In the genomic region with DNA sequence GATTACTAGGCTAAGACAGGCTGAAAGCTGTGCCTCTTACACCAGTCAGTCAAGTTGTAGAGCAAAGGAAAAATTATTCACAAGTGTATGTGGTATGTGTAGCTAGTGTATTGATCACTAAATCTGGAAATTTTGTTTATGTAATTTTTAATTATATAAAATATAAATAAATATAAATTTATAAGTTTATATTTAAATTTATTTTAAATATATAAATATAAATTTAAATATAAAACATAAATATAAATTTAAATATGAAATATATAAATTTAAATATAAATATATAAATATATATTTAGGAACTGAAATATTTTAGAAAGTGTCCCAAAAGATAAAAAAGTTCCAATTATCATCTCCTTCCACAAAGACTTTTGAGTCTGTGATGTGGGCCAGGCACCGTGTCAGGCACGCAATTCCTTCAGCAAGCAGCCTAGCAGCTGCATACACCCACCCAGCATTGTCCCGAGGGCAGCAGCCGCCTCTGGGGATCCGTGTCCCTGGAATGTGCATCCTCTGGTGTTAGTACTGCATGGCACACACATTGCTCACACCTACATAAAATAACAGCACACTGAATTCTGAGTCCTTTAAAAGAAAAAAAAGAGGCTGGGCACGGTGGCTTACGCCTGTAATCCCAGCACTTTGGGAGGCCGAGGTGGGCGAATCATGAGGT, we compare ENCODE assay signal across 23 cellular contexts.
"Had no signal": no experiment of that assay in that cellular context is flagged by ENCODE, and none has a peak within 500 bp of the region (broad histone marks: within the 10 kb centered on the region; RNA-seq: fewer than 3 reads in every experiment).

No MANE protein-coding gene starts in this region.

- DNase-seq: cerebellar nuclear complex; colonic mucosa; effector CD4-positive, alpha-beta T cell; endodermal cell; foreskin melanocyte; hippocampal formation; mesenchymal stem cell; midbrain; occipital lobe; stimulated activated CD4-positive, alpha-beta T cell treated with anti-CD3 and anti-CD28 coated beads, Interleukin-2, amount 100 ng/mL, for 24 hours; stimulated activated CD4-positive, alpha-beta T cell treated with anti-CD3 and anti-CD28 coated beads, Interleukin-4, amount 100 ng/mL, for 4 hours; stimulated activated naive B cell treated with anti-CD40 and anti-IgM and Interleukin-4, amounts not matched to agents 10 μg/mL and 1 μg/mL and 100 μg/mL, for 72 hours; stomach; substantia nigra; transverse colon had no signal

- H3K36me3 ChIP-seq: colonic mucosa, left lung, neural progenitor cell, pancreas, prostate gland, stomach, thoracic aorta, transverse colon had no signal

- H3K4me2 ChIP-seq: neural progenitor cell had no signal

- FAIRE-seq: urothelium cell line had no signal

- H3K27ac ChIP-seq: colonic mucosa, left lung, neural progenitor cell, pancreas, prostate gland, stomach, thoracic aorta, transverse colon had no signal

- H3K9me3 Mint-ChIP-seq: natural killer cell treated with Interleukin-12 subunit alpha and Interleukin-12 subunit beta and Interleukin-15 and Interleukin-18, amount 100 ng/mL, for 72 hours had no signal

- H3K4me1 Mint-ChIP-seq: endodermal cell; neural progenitor cell; stimulated activated naive B cell treated with anti-CD40 and anti-IgM and Interleukin-4, amounts not matched to agents 10 μg/mL and 1 μg/mL and 100 μg/mL, for 72 hours had no signal

- H3K27me3 Mint-ChIP-seq: stimulated activated naive B cell treated with anti-CD40 and anti-IgM and Interleukin-4, amounts not matched to agents 10 μg/mL and 1 μg/mL and 100 μg/mL, for 72 hours had no signal

- H3K4me1 ChIP-seq: colonic mucosa, left lung, neural progenitor cell, pancreas, prostate gland, stomach had no signal

- H3K9me3 ChIP-seq: colonic mucosa, pancreas, prostate gland had no signal

- H3K27ac Mint-ChIP-seq: endodermal cell; natural killer cell treated with Interleukin-12 subunit alpha and Interleukin-12 subunit beta and Interleukin-15 and Interleukin-18, amount 100 ng/mL, for 72 hours; neural progenitor cell; stimulated activated naive B cell treated with anti-CD40 and anti-IgM and Interleukin-4, amounts not matched to agents 10 μg/mL and 1 μg/mL and 100 μg/mL, for 72 hours had no signal

- H3K4me3 Mint-ChIP-seq: endodermal cell; natural killer cell treated with Interleukin-12 subunit alpha and Interleukin-12 subunit beta and Interleukin-15 and Interleukin-18, amount 100 ng/mL, for 72 hours; neural progenitor cell; stimulated activated naive B cell treated with anti-CD40 and anti-IgM and Interleukin-4, amounts not matched to agents 10 μg/mL and 1 μg/mL and 100 μg/mL, for 72 hours had no signal

- H3K9ac ChIP-seq: neural progenitor cell had no signal

- H2AFZ ChIP-seq: neural progenitor cell had no signal

- H3K27me3 ChIP-seq: colonic mucosa, left lung, neural progenitor cell, stomach had no signal

- H3K36me3 Mint-ChIP-seq: natural killer cell treated with Interleukin-12 subunit alpha and Interleukin-12 subunit beta and Interleukin-15 and Interleukin-18, amount 100 ng/mL, for 72 hours had no signal

- H3K4me3 ChIP-seq: colonic mucosa, left lung, lung, neural progenitor cell, pancreas, prostate gland, stomach, thoracic aorta, transverse colon had no signal
